ENCODE assay signal across 1 cellular context in the genomic region with DNA sequence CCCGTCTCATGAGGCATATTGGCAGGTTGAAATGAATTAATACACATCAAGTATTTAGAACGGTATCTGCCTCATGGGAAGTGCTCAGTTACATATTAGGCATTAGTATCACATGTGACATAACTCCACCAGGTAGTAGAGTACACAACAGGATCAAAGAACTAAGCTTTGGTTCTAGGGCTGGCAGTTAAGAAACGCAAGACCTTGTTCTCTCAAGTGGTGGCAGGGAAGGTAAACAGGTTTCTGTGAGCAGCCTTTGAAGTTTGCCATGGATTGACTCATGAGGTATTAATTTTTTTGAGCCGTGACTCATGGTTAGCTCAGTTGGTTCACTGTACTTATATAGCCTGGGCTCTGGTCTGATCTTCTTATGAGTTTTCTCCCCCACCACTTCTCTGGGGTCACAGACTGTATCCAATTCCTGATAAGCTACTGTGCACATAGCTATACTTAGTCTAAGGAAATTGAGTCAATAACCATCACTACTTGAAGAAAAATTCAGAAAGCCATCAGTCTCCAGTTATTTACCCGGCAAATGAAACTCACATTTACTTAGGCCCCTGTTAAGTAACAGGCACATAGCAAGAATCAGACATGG.
TF ChIP-seq lines count a peak whose summit lies in the region.

No MANE protein-coding gene starts in this region.

TF ChIP-seq in HepG2, 621 proteins besides CTCF, POLR2A, EP300 and RAD21 (continued from another document and continues in another):
- TF ChIP-seq, protein P1, sequence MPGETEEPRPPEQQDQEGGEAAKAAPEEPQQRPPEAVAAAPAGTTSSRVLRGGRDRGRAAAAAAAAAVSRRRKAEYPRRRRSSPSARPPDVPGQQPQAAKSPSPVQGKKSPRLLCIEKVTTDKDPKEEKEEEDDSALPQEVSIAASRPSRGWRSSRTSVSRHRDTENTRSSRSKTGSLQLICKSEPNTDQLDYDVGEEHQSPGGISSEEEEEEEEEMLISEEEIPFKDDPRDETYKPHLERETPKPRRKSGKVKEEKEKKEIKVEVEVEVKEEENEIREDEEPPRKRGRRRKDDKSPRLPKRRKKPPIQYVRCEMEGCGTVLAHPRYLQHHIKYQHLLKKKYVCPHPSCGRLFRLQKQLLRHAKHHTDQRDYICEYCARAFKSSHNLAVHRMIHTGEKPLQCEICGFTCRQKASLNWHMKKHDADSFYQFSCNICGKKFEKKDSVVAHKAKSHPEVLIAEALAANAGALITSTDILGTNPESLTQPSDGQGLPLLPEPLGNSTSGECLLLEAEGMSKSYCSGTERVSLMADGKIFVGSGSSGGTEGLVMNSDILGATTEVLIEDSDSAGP (CRISPR knock-in tag; IDR thresholded peaks at IDR 0.05; ENCODE audit: borderline replicate concordance) = no peak; the same call in 1 of the 2 replicates
- TF ChIP-seq ZNF143 (CRISPR knock-in tag; IDR thresholded peaks at IDR 0.05) (no peak), MIXL1 (CRISPR knock-in tag; IDR thresholded peaks at IDR 0.05) (peak; percentile 98), ZFP36L2 (CRISPR knock-in tag; IDR thresholded peaks at IDR 0.05) (no peak), ZFYVE20 (CRISPR knock-in tag; IDR thresholded peaks at IDR 0.05; ENCODE audit: borderline replicate concordance, low read depth) (no peak), FOSL1 (CRISPR knock-in tag; IDR thresholded peaks at IDR 0.05; ENCODE audit: borderline replicate concordance) (peak; percentile 98), ZNF224 (CRISPR knock-in tag; IDR thresholded peaks at IDR 0.05) (no peak), TOPORS (CRISPR knock-in tag; IDR thresholded peaks at IDR 0.05) (no peak), MIER3 (CRISPR knock-in tag; IDR thresholded peaks at IDR 0.05; ENCODE audit: borderline replicate concordance) (peak; percentile 99; the same call in 1 of the 2 replicates), TOE1 (CRISPR knock-in tag; IDR thresholded peaks at IDR 0.05) (peak; percentile 82; the same call in 1 of the 2 replicates), MZF1 (CRISPR knock-in tag; IDR thresholded peaks at IDR 0.05; ENCODE audit: borderline replicate concordance) (no peak), ZNF484 (CRISPR knock-in tag; IDR thresholded peaks at IDR 0.05; ENCODE audit: borderline replicate concordance, low read depth) (no peak), SRSF1 (optimal IDR thresholded peaks at IDR 0.05; ENCODE audit: low read depth, low read length) (no peak), ZNF672 (CRISPR knock-in tag; IDR thresholded peaks at IDR 0.05) (no peak), WIZ (CRISPR knock-in tag; IDR thresholded peaks at IDR 0.05) (peak; percentile 67; the same call in 1 of the 2 replicates)
- TF ChIP-seq, protein P2, sequence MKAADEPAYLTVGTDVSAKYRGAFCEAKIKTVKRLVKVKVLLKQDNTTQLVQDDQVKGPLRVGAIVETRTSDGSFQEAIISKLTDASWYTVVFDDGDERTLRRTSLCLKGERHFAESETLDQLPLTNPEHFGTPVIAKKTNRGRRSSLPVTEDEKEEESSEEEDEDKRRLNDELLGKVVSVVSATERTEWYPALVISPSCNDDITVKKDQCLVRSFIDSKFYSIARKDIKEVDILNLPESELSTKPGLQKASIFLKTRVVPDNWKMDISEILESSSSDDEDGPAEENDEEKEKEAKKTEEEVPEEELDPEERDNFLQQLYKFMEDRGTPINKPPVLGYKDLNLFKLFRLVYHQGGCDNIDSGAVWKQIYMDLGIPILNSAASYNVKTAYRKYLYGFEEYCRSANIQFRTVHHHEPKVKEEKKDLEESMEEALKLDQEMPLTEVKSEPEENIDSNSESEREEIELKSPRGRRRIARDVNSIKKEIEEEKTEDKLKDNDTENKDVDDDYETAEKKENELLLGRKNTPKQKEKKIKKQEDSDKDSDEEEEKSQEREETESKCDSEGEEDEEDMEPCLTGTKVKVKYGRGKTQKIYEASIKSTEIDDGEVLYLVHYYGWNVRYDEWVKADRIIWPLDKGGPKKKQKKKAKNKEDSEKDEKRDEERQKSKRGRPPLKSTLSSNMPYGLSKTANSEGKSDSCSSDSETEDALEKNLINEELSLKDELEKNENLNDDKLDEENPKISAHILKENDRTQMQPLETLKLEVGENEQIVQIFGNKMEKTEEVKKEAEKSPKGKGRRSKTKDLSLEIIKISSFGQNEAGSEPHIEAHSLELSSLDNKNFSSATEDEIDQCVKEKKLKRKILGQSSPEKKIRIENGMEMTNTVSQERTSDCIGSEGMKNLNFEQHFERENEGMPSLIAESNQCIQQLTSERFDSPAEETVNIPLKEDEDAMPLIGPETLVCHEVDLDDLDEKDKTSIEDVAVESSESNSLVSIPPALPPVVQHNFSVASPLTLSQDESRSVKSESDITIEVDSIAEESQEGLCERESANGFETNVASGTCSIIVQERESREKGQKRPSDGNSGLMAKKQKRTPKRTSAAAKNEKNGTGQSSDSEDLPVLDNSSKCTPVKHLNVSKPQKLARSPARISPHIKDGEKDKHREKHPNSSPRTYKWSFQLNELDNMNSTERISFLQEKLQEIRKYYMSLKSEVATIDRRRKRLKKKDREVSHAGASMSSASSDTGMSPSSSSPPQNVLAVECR (CRISPR knock-in tag; IDR thresholded peaks at IDR 0.05; ENCODE audit: borderline replicate concordance) = peak; percentile 25; the same call in 1 of the 2 replicates
- TF ChIP-seq, protein P3, sequence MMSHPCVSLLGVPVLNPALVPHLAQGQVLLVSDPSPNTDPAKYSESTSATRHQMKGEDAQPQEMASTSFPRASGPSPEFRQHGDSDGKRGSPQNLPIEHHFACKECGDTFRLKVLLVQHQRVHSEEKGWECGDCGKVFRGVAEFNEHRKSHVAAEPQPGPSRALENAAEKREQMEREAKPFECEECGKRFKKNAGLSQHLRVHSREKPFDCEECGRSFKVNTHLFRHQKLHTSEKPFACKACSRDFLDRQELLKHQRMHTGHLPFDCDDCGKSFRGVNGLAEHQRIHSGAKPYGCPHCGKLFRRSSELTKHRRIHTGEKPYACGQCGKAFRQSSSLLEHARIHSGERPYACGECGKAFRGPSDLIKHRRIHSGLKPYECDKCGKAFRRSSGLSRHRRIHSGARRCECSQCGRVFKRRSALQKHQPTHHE (CRISPR knock-in tag; IDR thresholded peaks at IDR 0.05; ENCODE audit: borderline replicate concordance) = no peak
- TF ChIP-seq, protein P4, sequence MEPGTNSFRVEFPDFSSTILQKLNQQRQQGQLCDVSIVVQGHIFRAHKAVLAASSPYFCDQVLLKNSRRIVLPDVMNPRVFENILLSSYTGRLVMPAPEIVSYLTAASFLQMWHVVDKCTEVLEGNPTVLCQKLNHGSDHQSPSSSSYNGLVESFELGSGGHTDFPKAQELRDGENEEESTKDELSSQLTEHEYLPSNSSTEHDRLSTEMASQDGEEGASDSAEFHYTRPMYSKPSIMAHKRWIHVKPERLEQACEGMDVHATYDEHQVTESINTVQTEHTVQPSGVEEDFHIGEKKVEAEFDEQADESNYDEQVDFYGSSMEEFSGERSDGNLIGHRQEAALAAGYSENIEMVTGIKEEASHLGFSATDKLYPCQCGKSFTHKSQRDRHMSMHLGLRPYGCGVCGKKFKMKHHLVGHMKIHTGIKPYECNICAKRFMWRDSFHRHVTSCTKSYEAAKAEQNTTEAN (CRISPR knock-in tag; conservative IDR thresholded peaks at IDR 0.05) = 0 out of 2 replicates have a peak, but pooled peaks have one; percentile 52
- TF ChIP-seq, protein P5, sequence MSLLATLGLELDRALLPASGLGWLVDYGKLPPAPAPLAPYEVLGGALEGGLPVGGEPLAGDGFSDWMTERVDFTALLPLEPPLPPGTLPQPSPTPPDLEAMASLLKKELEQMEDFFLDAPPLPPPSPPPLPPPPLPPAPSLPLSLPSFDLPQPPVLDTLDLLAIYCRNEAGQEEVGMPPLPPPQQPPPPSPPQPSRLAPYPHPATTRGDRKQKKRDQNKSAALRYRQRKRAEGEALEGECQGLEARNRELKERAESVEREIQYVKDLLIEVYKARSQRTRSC (CRISPR knock-in tag; IDR thresholded peaks at IDR 0.05; ENCODE audit: low read depth) = no peak
- TF ChIP-seq, protein P6, sequence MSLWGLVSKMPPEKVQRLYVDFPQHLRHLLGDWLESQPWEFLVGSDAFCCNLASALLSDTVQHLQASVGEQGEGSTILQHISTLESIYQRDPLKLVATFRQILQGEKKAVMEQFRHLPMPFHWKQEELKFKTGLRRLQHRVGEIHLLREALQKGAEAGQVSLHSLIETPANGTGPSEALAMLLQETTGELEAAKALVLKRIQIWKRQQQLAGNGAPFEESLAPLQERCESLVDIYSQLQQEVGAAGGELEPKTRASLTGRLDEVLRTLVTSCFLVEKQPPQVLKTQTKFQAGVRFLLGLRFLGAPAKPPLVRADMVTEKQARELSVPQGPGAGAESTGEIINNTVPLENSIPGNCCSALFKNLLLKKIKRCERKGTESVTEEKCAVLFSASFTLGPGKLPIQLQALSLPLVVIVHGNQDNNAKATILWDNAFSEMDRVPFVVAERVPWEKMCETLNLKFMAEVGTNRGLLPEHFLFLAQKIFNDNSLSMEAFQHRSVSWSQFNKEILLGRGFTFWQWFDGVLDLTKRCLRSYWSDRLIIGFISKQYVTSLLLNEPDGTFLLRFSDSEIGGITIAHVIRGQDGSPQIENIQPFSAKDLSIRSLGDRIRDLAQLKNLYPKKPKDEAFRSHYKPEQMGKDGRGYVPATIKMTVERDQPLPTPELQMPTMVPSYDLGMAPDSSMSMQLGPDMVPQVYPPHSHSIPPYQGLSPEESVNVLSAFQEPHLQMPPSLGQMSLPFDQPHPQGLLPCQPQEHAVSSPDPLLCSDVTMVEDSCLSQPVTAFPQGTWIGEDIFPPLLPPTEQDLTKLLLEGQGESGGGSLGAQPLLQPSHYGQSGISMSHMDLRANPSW (CRISPR knock-in tag; IDR thresholded peaks at IDR 0.05; ENCODE audit: borderline replicate concordance) = peak; percentile 81
- TF ChIP-seq, protein P7, sequence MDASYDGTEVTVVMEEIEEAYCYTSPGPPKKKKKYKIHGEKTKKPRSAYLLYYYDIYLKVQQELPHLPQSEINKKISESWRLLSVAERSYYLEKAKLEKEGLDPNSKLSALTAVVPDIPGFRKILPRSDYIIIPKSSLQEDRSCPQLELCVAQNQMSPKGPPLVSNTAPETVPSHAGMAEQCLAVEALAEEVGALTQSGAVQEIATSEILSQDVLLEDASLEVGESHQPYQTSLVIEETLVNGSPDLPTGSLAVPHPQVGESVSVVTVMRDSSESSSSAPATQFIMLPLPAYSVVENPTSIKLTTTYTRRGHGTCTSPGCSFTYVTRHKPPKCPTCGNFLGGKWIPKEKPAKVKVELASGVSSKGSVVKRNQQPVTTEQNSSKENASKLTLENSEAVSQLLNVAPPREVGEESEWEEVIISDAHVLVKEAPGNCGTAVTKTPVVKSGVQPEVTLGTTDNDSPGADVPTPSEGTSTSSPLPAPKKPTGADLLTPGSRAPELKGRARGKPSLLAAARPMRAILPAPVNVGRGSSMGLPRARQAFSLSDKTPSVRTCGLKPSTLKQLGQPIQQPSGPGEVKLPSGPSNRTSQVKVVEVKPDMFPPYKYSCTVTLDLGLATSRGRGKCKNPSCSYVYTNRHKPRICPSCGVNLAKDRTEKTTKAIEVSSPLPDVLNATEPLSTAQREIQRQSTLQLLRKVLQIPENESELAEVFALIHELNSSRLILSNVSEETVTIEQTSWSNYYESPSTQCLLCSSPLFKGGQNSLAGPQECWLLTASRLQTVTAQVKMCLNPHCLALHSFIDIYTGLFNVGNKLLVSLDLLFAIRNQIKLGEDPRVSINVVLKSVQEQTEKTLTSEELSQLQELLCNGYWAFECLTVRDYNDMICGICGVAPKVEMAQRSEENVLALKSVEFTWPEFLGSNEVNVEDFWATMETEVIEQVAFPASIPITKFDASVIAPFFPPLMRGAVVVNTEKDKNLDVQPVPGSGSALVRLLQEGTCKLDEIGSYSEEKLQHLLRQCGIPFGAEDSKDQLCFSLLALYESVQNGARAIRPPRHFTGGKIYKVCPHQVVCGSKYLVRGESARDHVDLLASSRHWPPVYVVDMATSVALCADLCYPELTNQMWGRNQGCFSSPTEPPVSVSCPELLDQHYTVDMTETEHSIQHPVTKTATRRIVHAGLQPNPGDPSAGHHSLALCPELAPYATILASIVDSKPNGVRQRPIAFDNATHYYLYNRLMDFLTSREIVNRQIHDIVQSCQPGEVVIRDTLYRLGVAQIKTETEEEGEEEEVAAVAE (CRISPR knock-in tag; IDR thresholded peaks at IDR 0.05; ENCODE audit: borderline replicate concordance) = peak; percentile 85; the same call in 1 of the 2 replicates
- TF ChIP-seq, protein P8, sequence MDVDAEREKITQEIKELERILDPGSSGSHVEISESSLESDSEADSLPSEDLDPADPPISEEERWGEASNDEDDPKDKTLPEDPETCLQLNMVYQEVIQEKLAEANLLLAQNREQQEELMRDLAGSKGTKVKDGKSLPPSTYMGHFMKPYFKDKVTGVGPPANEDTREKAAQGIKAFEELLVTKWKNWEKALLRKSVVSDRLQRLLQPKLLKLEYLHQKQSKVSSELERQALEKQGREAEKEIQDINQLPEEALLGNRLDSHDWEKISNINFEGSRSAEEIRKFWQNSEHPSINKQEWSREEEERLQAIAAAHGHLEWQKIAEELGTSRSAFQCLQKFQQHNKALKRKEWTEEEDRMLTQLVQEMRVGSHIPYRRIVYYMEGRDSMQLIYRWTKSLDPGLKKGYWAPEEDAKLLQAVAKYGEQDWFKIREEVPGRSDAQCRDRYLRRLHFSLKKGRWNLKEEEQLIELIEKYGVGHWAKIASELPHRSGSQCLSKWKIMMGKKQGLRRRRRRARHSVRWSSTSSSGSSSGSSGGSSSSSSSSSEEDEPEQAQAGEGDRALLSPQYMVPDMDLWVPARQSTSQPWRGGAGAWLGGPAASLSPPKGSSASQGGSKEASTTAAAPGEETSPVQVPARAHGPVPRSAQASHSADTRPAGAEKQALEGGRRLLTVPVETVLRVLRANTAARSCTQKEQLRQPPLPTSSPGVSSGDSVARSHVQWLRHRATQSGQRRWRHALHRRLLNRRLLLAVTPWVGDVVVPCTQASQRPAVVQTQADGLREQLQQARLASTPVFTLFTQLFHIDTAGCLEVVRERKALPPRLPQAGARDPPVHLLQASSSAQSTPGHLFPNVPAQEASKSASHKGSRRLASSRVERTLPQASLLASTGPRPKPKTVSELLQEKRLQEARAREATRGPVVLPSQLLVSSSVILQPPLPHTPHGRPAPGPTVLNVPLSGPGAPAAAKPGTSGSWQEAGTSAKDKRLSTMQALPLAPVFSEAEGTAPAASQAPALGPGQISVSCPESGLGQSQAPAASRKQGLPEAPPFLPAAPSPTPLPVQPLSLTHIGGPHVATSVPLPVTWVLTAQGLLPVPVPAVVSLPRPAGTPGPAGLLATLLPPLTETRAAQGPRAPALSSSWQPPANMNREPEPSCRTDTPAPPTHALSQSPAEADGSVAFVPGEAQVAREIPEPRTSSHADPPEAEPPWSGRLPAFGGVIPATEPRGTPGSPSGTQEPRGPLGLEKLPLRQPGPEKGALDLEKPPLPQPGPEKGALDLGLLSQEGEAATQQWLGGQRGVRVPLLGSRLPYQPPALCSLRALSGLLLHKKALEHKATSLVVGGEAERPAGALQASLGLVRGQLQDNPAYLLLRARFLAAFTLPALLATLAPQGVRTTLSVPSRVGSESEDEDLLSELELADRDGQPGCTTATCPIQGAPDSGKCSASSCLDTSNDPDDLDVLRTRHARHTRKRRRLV (CRISPR knock-in tag; IDR thresholded peaks at IDR 0.05) = peak; percentile 57; the same call in 1 of the 2 replicates
- TF ChIP-seq, protein P9, sequence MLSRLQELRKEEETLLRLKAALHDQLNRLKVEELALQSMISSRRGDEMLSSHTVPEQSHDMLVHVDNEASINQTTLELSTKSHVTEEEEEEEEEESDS (CRISPR knock-in tag; IDR thresholded peaks at IDR 0.05; ENCODE audit: borderline replicate concordance) = 0 out of 2 replicates have a peak, but pooled peaks have one; percentile 28
- TF ChIP-seq, protein P10, sequence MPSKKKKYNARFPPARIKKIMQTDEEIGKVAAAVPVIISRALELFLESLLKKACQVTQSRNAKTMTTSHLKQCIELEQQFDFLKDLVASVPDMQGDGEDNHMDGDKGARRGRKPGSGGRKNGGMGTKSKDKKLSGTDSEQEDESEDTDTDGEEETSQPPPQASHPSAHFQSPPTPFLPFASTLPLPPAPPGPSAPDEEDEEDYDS (CRISPR knock-in tag; IDR thresholded peaks at IDR 0.05) = peak; percentile 70
